Comparison of ENCODE assay signal across 8 cellular contexts in genomic region chr17:79010304-79010646, GRCh38. TPM values are rescaled to one million over a fixed set of nuclear protein-coding genes. Genes with fewer than 3 reads are reported as not detected.
DNase-seq lines count a peak whose midpoint lies in the region; ATAC-seq and TF ChIP-seq lines count a peak whose summit lies in the region.

No MANE protein-coding gene starts in this region.

- H3K27me3 Mint-ChIP-seq in naive B cell: peaks cover 4 to 17% (median 8%) of the 10 kb centered on the region in 3 donors

- H3K9me3 ChIP-seq in Karpas-422 (ENCODE audit: low read length): peaks cover 8% of the 10 kb centered on the region

- H3K79me2 ChIP-seq in ACC112 (ENCODE audit: control insufficient read depth, insufficient read depth, low read length, unreplicated experiment) (peaks cover 42% of the 10 kb centered on the region), Karpas-422 (ENCODE audit: low read length) (peaks cover 41% of the 10 kb centered on the region)

- no peak for TF ChIP-seq CTCF in coronary artery (IDR thresholded peaks at IDR 0.05)

- H3K27ac ChIP-seq in ACC112 (ENCODE audit: low read depth, low read length) (no peak overlapping the region), Karpas-422 (ENCODE audit: low read length) (no peak overlapping the region), coronary artery (peak overlapping the region; percentile 92 to 96)

- peaks cover 0 to 6% (median 2%) of the 10 kb centered on the region in 7 donors for H3K9me3 Mint-ChIP-seq in naive B cell

- H3K4me2 ChIP-seq in Karpas-422 (ENCODE audit: low read depth, low read length, poor library complexity, severe bottlenecking): peak overlapping the region; percentile 76

- peak overlapping the region; percentile 97 for H3K4me3 ChIP-seq in ACC112 (ENCODE audit: low read depth, low read length)
- peak overlapping the region; percentile 97 for H3K4me3 ChIP-seq in Karpas-422 (ENCODE audit: low read length)
- peak overlapping the region; percentile 99 for H3K4me3 ChIP-seq in coronary artery

- H3K36me3 ChIP-seq in ACC112 (ENCODE audit: insufficient read depth, low read length) (no peaks in the 10 kb centered on the region), Karpas-422 (ENCODE audit: insufficient read depth, low read length) (no peaks in the 10 kb centered on the region)

- H3K4me3 Mint-ChIP-seq in naive B cell: peak overlapping the region; percentile 92 to 98 (median 96)

- H3K27me3 ChIP-seq in ACC112 (ENCODE audit: insufficient read depth, low read length) (no peaks in the 10 kb centered on the region), Karpas-422 (ENCODE audit: low read length) (no peaks in the 10 kb centered on the region; the same call in 1 of the 2 replicates)

- H2AFZ ChIP-seq in ACC112 (ENCODE audit: low read length, unreplicated experiment) (peak overlapping the region; percentile 92), Karpas-422 (ENCODE audit: low read length) (peak overlapping the region; percentile 98; the same call in 1 of the 2 replicates)

- H3K4me1 Mint-ChIP-seq in naive B cell: peaks cover 37 to 50% (median 42%) of the 10 kb centered on the region in 3 donors

- H3K4me1 ChIP-seq in ACC112 (ENCODE audit: control insufficient read depth, insufficient read depth, low read length, unreplicated experiment) (peaks cover 28% of the 10 kb centered on the region), Karpas-422 (ENCODE audit: low read length) (peaks cover 19% of the 10 kb centered on the region)

- H3K36me3 Mint-ChIP-seq in naive B cell: no peaks in the 10 kb centered on the region

- H3K27ac Mint-ChIP-seq in naive B cell: peak overlapping the region in 5 of 6 donors; percentile 64 to 95 (median 91)

- H3K9me2 ChIP-seq in Karpas-422 (replicated peaks; ENCODE audit: insufficient read depth, low read length): no peaks in the 10 kb centered on the region

- no peak for DNase-seq in Karpas-422
- DNase-seq in coronary artery (ENCODE audit: low spot score): peak; percentile 70
- DNase-seq in naive B cell: no peak
- no peak for DNase-seq in D341Med (ENCODE audit: low spot score)
- no peak for DNase-seq in iPS-NIHi11 (ENCODE audit: low spot score)
- DNase-seq in T-helper 9 cell: no peak

- ATAC-seq in naive B cell (ENCODE audit: low read depth in 2 of 2): no peak
- no peak for ATAC-seq in GM18867 (IDR thresholded peaks at IDR 0.05; ENCODE audit: unreplicated experiment)

- peak overlapping the region; percentile 97 for H3K9ac ChIP-seq in Karpas-422 (ENCODE audit: low read length)

- peaks cover 12% of the 10 kb centered on the region; the same call in 1 of the 2 replicates for H4K20me1 ChIP-seq in Karpas-422 (ENCODE audit: insufficient read depth, low read depth, low read length)

RNA-seq across cellular contexts. Expression of gene CANT1, which starts 0.7 kb away (rescaled TPM):
- 22.7 and 27.6 TPM in 2 replicates for total RNA-seq in Karpas-422 (2014; rRNA removed; shearing (Covaris generic); ENCODE audit: low replicate concordance)
- polyA plus RNA-seq in naive B cell (ENCODE audit: low read depth in 6 of 6): 1 to 10 TPM; 3.7 to 9.7 (median 6.0) TPM

RNA-seq across cellular contexts. Expression of gene C1QTNF1, which starts 13.7 kb away (rescaled TPM):
- total RNA-seq in Karpas-422 (2014; rRNA removed; shearing (Covaris generic); ENCODE audit: low replicate concordance): not detected in 2 replicates
- not detected for polyA plus RNA-seq in naive B cell (ENCODE audit: low read depth in 6 of 6)

RNA-seq across cellular contexts. Expression of gene LGALS3BP, which starts 30.6 kb away (rescaled TPM):
- total RNA-seq in Karpas-422 (2014; rRNA removed; shearing (Covaris generic); ENCODE audit: low replicate concordance): 23.7 and 39.5 TPM in 2 replicates
- polyA plus RNA-seq in naive B cell (ENCODE audit: low read depth in 6 of 6): 10 to 100 TPM in 1 of 6 donors, 1 to 10 TPM in 5; 1.2 to 17.1 (median 3.7) TPM

Comparison
In these comparisons a context has a peak if more than half of its experiments do, and no peak if none do; other contexts are left out.
1. H3K27ac ChIP-seq: peak in coronary artery (2 of 2); none in ACC112 (single experiment) and Karpas-422 (single experiment).
2. Peak in every context shown above with its lines, with median percentiles within 50 percentile points of each other: H3K4me3 ChIP-seq.